9 cellular contexts compared by ENCODE assay signal in the genomic region with DNA sequence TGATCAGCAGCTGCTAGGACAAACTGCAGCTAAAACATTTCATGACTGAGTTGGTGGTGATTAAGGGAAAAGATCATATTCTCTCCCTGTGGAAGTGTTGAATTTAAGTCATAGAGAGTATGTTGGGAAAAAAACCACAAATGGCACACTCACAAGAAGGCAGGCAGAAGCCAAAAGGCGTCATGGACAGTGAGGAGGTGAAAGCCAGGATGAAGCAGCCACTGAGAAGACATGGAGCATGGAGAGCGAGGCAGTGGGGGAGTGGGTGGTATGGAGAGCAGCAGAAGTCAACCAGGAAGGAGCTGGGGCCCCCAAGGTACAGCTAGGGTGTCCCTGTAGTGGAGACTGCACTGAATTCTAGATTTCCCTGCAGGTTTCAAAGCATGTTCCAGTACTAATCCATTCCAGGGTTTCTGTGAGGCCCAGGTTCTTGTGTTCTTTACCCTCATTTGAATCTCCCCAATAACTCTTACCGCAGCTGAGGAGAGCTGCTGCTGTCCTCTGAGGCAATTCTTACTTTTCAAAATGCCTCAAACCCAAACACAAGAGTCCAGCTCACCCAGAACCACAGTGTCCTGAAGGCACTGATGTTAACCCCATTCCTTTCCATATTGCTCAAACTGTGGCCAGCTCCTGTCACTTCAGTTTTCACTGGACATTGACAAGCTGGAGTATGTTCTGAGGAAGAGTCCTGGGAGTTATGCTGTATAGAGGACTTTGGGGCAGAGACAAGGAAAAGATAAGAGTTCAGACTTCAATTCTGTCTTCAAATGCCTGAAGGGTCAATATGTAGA.
DNase-seq lines count a peak whose midpoint lies in the region; ATAC-seq and TF ChIP-seq lines count a peak whose summit lies in the region.
"Had no signal": no experiment of that assay in that cellular context is flagged by ENCODE, and none has a peak within 500 bp of the region (broad histone marks: within the 10 kb centered on the region; RNA-seq: fewer than 3 reads in every experiment).

No MANE protein-coding gene starts in this region.

- H3K27ac Mint-ChIP-seq in CD14-positive monocyte = no peak overlapping the region
- no peak overlapping the region for H3K27ac Mint-ChIP-seq in activated naive CD8-positive, alpha-beta T cell treated with anti-CD3 and anti-CD28 coated beads for 36 hours

- CTCF ChIA-PET in RWPE1 (lab: Yijun Ruan, JAX) = interaction anchor here (0.6 kb wide), 1 partner anchor 67 kb away, joined by 4 read pairs; no protein-coding TSS in a partner anchor

- no peaks in the 10 kb centered on the region for H3K4me1 Mint-ChIP-seq in CD14-positive monocyte
- no peaks in the 10 kb centered on the region for H3K4me1 Mint-ChIP-seq in activated naive CD8-positive, alpha-beta T cell treated with anti-CD3 and anti-CD28 coated beads for 36 hours

- H3K9me3 Mint-ChIP-seq in CD14-positive monocyte = peaks cover 0 to 2% (median 0%) of the 10 kb centered on the region in 7 donors
- no peaks in the 10 kb centered on the region for H3K9me3 Mint-ChIP-seq in activated naive CD8-positive, alpha-beta T cell treated with anti-CD3 and anti-CD28 coated beads for 36 hours

- H3K27me3 ChIP-seq in esophagus muscularis mucosa = peaks cover 0 to 23% (median 3%) of the 10 kb centered on the region in 4 donors

- no peaks in the 10 kb centered on the region for H3K36me3 ChIP-seq in esophagus muscularis mucosa
- H3K36me3 ChIP-seq: heart left ventricle had no signal

- no peak overlapping the region for H3K4me3 Mint-ChIP-seq in CD14-positive monocyte
- no peak overlapping the region for H3K4me3 Mint-ChIP-seq in activated naive CD8-positive, alpha-beta T cell treated with anti-CD3 and anti-CD28 coated beads for 36 hours

- H3K4me1 ChIP-seq in esophagus muscularis mucosa = no peaks in the 10 kb centered on the region

- DNase-seq in EL (peak; percentile 86), esophagus muscularis mucosa (ENCODE audit: extremely low spot score) (peak; percentile 90), mesenteric fat pad (ENCODE audit: low spot score) (no peak), RWPE1 (ENCODE audit: low spot score) (no peak), CD14-positive monocyte (ENCODE audit: low spot score) (no peak)
- DNase-seq in activated naive CD8-positive, alpha-beta T cell treated with anti-CD3 and anti-CD28 coated beads for 36 hours = no peak
- DNase-seq: heart left ventricle had no signal

- peaks cover 0 to 7% (median 0%) of the 10 kb centered on the region in 4 donors for H3K9me3 ChIP-seq in esophagus muscularis mucosa

- WGBS in esophagus muscularis mucosa = 44% methylated on average over 3 of the region's 3 CpGs

- POLR2A ChIA-PET in RWPE1 (lab: Yijun Ruan, JAX; ENCODE audit: low non-redundant PET) = no interaction called here

- no peak for TF ChIP-seq EP300 in esophagus muscularis mucosa (IDR thresholded peaks at IDR 0.05)

- no peak overlapping the region for H3K27ac ChIP-seq in esophagus muscularis mucosa (replicated peaks in 1 of 4)
- no peak overlapping the region for H3K27ac ChIP-seq in RWPE1

- ATAC-seq in GM21423 (IDR thresholded peaks at IDR 0.05; ENCODE audit: unreplicated experiment) = peak; percentile 49
- ATAC-seq in HG03521 (IDR thresholded peaks at IDR 0.05; ENCODE audit: unreplicated experiment) = peak; percentile 53

- H3K4me3 ChIP-seq in esophagus muscularis mucosa = no peak overlapping the region
- H3K4me3 ChIP-seq: heart left ventricle had no signal

- TF ChIP-seq CTCF in esophagus muscularis mucosa (IDR thresholded peaks at IDR 0.05) (no peak), RWPE1 (conservative IDR thresholded peaks at IDR 0.05; ENCODE audit: low read depth) (no peak), CD14-positive monocyte (IDR thresholded peaks at IDR 0.05) (no peak)

- no peaks in the 10 kb centered on the region for H3K36me3 Mint-ChIP-seq in CD14-positive monocyte
- no peaks in the 10 kb centered on the region for H3K36me3 Mint-ChIP-seq in activated naive CD8-positive, alpha-beta T cell treated with anti-CD3 and anti-CD28 coated beads for 36 hours

- H3K27me3 Mint-ChIP-seq in CD14-positive monocyte (ENCODE audit: low read depth in 3 of 3) = peaks cover 0 to 3% (median 3%) of the 10 kb centered on the region in 3 donors
- peaks cover 36% of the 10 kb centered on the region for H3K27me3 Mint-ChIP-seq in activated naive CD8-positive, alpha-beta T cell treated with anti-CD3 and anti-CD28 coated beads for 36 hours

- no peak for TF ChIP-seq POLR2A in esophagus muscularis mucosa (IDR thresholded peaks at IDR 0.05; ENCODE audit: low read depth)

- intact Hi-C loops in esophagus muscularis mucosa (cut with DNase I) = no loop called here
- intact Hi-C loops in CD14-positive monocyte (cut with micrococcal nuclease) = no loop called here

Comparison
In these comparisons a context has a peak if more than half of its experiments do, and no peak if none do; other contexts are left out.
1. DNase-seq: peak in EL (single experiment) and esophagus muscularis mucosa (single experiment); none in mesenteric fat pad (single experiment), RWPE1 (single experiment), CD14-positive monocyte (single experiment) and activated naive CD8-positive, alpha-beta T cell treated with anti-CD3 and anti-CD28 coated beads for 36 hours (single experiment).